ENCODE assay signal across 7 cellular contexts in the genomic region with DNA sequence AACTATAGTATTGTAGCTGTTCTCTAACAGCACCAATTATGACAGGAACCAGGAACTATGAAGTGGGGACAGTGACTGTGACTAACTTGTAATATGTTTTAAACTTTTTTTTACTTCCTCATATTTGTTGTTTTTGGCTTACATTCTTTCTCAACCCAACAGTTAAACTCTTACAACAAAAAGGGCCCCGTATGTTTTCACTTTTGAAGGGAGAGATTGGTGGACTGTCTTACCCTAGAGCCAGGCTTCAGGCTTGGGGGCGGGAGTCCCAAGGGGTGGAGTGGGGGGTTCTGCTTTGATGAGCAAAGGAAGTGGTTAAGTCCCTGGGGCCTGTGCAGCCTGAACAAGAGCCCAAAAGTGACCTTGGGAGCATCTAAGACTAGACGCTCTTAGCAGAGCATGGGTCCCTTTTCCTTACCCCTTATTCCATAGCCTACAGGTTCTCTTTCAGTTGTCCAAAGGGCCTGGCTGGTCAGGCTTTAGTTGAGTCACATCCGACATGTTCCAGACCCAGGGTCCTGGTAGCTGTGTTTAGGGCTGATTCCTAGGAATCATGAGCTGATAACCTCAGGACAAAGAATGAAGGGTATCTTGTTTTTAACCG. TPM values are rescaled to one million over a fixed set of nuclear protein-coding genes. Genes with fewer than 3 reads are reported as not detected.
DNase-seq lines count a peak whose midpoint lies in the region; ATAC-seq and TF ChIP-seq lines count a peak whose summit lies in the region.

No MANE protein-coding gene starts in this region.

- ATAC-seq in GM18520 (IDR thresholded peaks at IDR 0.05; ENCODE audit: unreplicated experiment) (peak; percentile 86), HG02588 (IDR thresholded peaks at IDR 0.05; ENCODE audit: unreplicated experiment) (peak; percentile 99)

- TF ChIP-seq CTCF in fibroblast of mammary gland (conservative IDR thresholded peaks at IDR 0.05; ENCODE audit: control insufficient read depth, insufficient read depth, low read depth, low read length) (no peak), suprapubic skin (IDR thresholded peaks at IDR 0.05) (no peak)

- H3K4me3 ChIP-seq in fibroblast of mammary gland (ENCODE audit: control insufficient read depth, low read depth, low read length) (no peak overlapping the region), suprapubic skin (no peak overlapping the region)

- no peak for TF ChIP-seq POLR2A in suprapubic skin (IDR thresholded peaks at IDR 0.05)

- H3K36me3 ChIP-seq in suprapubic skin, result no peaks in the 10 kb centered on the region

- DNase-seq in NOMO-1 treated with DMSO at 0.1 percent for 48 hours (lab: John Stamatoyannopoulos, UW; ENCODE audit: unreplicated experiment) (peak; percentile 98), fibroblast of mammary gland (ENCODE audit: low read depth) (peak; percentile 63), suprapubic skin (ENCODE audit: low spot score in 2 of 2) (no peak), SHP77 treated with DMSO at 0.1 percent for 48 hours (lab: John Stamatoyannopoulos, UW) (no peak)
- DNase-seq in activated CD8-positive, alpha-beta memory T cell treated with anti-CD3 and anti-CD28 coated beads for 24 hours, result no peak

- no peaks in the 10 kb centered on the region for H3K27me3 ChIP-seq in suprapubic skin

- peak overlapping the region; percentile 50 for H3K27ac ChIP-seq in suprapubic skin

- 75% methylated on average over 5 of the region's 5 CpGs for WGBS in suprapubic skin

- no peaks in the 10 kb centered on the region for H3K9me3 ChIP-seq in suprapubic skin

- no peak for TF ChIP-seq EP300 in suprapubic skin (IDR thresholded peaks at IDR 0.05)

- peaks cover 36% of the 10 kb centered on the region for H3K4me1 ChIP-seq in suprapubic skin

RNA-seq across cellular contexts. Expression of gene STIM1, which starts 38.8 kb away (rescaled TPM):
- 10 to 100 TPM; 58.4 to 70.2 (median 60.9) TPM for total RNA-seq in suprapubic skin

RNA-seq across cellular contexts. Expression of gene RHOG, which starts 53.5 kb away (rescaled TPM):
- total RNA-seq in suprapubic skin, result 10 to 100 TPM; 36.6 to 47.3 (median 39.3) TPM

Comparison
In these comparisons a context has a peak if more than half of its experiments do, and no peak if none do; other contexts are left out.
1. DNase-seq: peak in NOMO-1 treated with DMSO at 0.1 percent for 48 hours (single experiment) and fibroblast of mammary gland (single experiment); none in suprapubic skin (0 of 2), SHP77 treated with DMSO at 0.1 percent for 48 hours (single experiment) and activated CD8-positive, alpha-beta memory T cell treated with anti-CD3 and anti-CD28 coated beads for 24 hours (single experiment).